ENCODE assay signal across 28 cellular contexts in genomic region chr2:113750385-113750784, GRCh38.
"Had no signal": no experiment of that assay in that cellular context is flagged by ENCODE, and none has a peak within 500 bp of the region (broad histone marks: within the 10 kb centered on the region; RNA-seq: fewer than 3 reads in every experiment).

No MANE protein-coding gene starts in this region.

- H3K27ac Mint-ChIP-seq: activated CD4-positive, alpha-beta memory T cell treated with anti-CD3 and anti-CD28 coated beads, Interleukin-2, amount 10 ng/mL, durations not matched to agents 7 days and 5 days; activated CD8-positive, alpha-beta memory T cell treated with anti-CD3 and anti-CD28 coated beads, Interleukin-2, amount 10 ng/mL, durations not matched to agents 7 days and 5 days; activated naive CD8-positive, alpha-beta T cell; activated T-helper 17 cell treated with anti-CD3 and anti-CD28 coated beads, Interleukin-2, amount 50 U/mL, for 72 hours; endodermal cell; nephron; progenitor cell of endocrine pancreas; T-helper 2 cell treated with Interferon-gamma antibody and Interleukin-4, amounts not matched to agents 5 μg/mL and 100 μg/mL, for 36 hours had no signal

- DNase-seq: activated CD4-positive, alpha-beta memory T cell treated with anti-CD3 and anti-CD28 coated beads, Interleukin-2, amount 10 ng/mL, durations not matched to agents 7 days and 5 days; activated CD4-positive, alpha-beta T cell treated with anti-CD3 and anti-CD28 coated beads for 4 hours; activated CD4-positive, CD25-positive, alpha-beta regulatory T cell; activated CD8-positive, alpha-beta memory T cell treated with anti-CD3 and anti-CD28 coated beads, Interleukin-2, amount 10 ng/mL, durations not matched to agents 7 days and 5 days; amygdala; caudate nucleus; endodermal cell; foreskin keratinocyte; heart left ventricle; hypothalamus; immature natural killer cell; kidney; left colon; mammary epithelial cell; ovary; retina; stimulated activated CD4-positive, alpha-beta T cell treated with anti-CD3 and anti-CD28 coated beads, Interleukin-12 subunit alpha, Interleukin-12 subunit beta, amount 100 ng/mL, for 4 hours; stimulated activated CD4-positive, alpha-beta T cell treated with anti-CD3 and anti-CD28 coated beads, Interleukin-4, amount 100 ng/mL, for 1 hour; T-helper 1 cell had no signal

- H3K4me3 Mint-ChIP-seq: activated CD4-positive, alpha-beta memory T cell treated with anti-CD3 and anti-CD28 coated beads, Interleukin-2, amount 10 ng/mL, durations not matched to agents 7 days and 5 days; activated CD8-positive, alpha-beta memory T cell treated with anti-CD3 and anti-CD28 coated beads, Interleukin-2, amount 10 ng/mL, durations not matched to agents 7 days and 5 days; activated naive CD8-positive, alpha-beta T cell; activated T-helper 17 cell treated with anti-CD3 and anti-CD28 coated beads, Interleukin-2, amount 50 U/mL, for 72 hours; endodermal cell; immature natural killer cell; nephron; T-helper 2 cell treated with Interferon-gamma antibody and Interleukin-4, amounts not matched to agents 5 μg/mL and 100 μg/mL, for 36 hours had no signal

- ATAC-seq: activated CD8-positive, alpha-beta memory T cell treated with anti-CD3 and anti-CD28 coated beads, Interleukin-2, amount 10 ng/mL, durations not matched to agents 7 days and 5 days; activated T-helper 17 cell treated with anti-CD3 and anti-CD28 coated beads, Interleukin-2, amount 50 U/mL, for 72 hours; foreskin keratinocyte; left colon; sciatic nerve had no signal

- H3K9me3 Mint-ChIP-seq: activated CD4-positive, alpha-beta memory T cell treated with anti-CD3 and anti-CD28 coated beads, Interleukin-2, amount 10 ng/mL, durations not matched to agents 7 days and 5 days; activated T-helper 17 cell treated with anti-CD3 and anti-CD28 coated beads, Interleukin-2, amount 50 U/mL, for 72 hours; endodermal cell; immature natural killer cell; nephron; T-helper 2 cell treated with Interferon-gamma antibody and Interleukin-4, amounts not matched to agents 5 μg/mL and 100 μg/mL, for 36 hours had no signal

- H3K36me3 ChIP-seq: ovary had no signal

- H3K27ac ChIP-seq: esophagus muscularis mucosa, foreskin keratinocyte, heart left ventricle, ovary, skin epidermis, tibial nerve had no signal

- H3K27me3 Mint-ChIP-seq: activated CD4-positive, alpha-beta memory T cell treated with anti-CD3 and anti-CD28 coated beads, Interleukin-2, amount 10 ng/mL, durations not matched to agents 7 days and 5 days; activated CD8-positive, alpha-beta memory T cell treated with anti-CD3 and anti-CD28 coated beads, Interleukin-2, amount 10 ng/mL, durations not matched to agents 7 days and 5 days; activated naive CD8-positive, alpha-beta T cell; activated T-helper 17 cell treated with anti-CD3 and anti-CD28 coated beads, Interleukin-2, amount 50 U/mL, for 72 hours; progenitor cell of endocrine pancreas had no signal

- H3K9me3 ChIP-seq: esophagus muscularis mucosa, heart left ventricle, ovary, tibial nerve had no signal

- H3K4me3 ChIP-seq: esophagus muscularis mucosa, heart left ventricle, ovary, skin epidermis, tibial nerve had no signal

- H3K27me3 ChIP-seq: esophagus muscularis mucosa, foreskin keratinocyte, heart left ventricle, ovary, tibial nerve had no signal
